In genomic region chr1:192983349-192983980, GRCh38 we compare ENCODE assay signal across 11 cellular contexts.
DNase-seq lines count a peak whose midpoint lies in the region; ATAC-seq and TF ChIP-seq lines count a peak whose summit lies in the region.
"Had no signal": no experiment of that assay in that cellular context is flagged by ENCODE, and none has a peak within 500 bp of the region (broad histone marks: within the 10 kb centered on the region; RNA-seq: fewer than 3 reads in every experiment).

No MANE protein-coding gene starts in this region.

- peaks cover 22% of the 10 kb centered on the region for H3K36me3 Mint-ChIP-seq in CD4-positive, CD25-positive, alpha-beta regulatory T cell
- peaks cover 12% of the 10 kb centered on the region for H3K36me3 Mint-ChIP-seq in activated naive CD8-positive, alpha-beta T cell treated with anti-CD3 and anti-CD28 coated beads for 36 hours

- no peaks in the 10 kb centered on the region for H3K27me3 Mint-ChIP-seq in CD4-positive, CD25-positive, alpha-beta regulatory T cell
- H3K27me3 Mint-ChIP-seq in activated naive CD8-positive, alpha-beta T cell treated with anti-CD3 and anti-CD28 coated beads for 36 hours, result no peaks in the 10 kb centered on the region

- H2AFZ ChIP-seq in hepatocyte, result no peak overlapping the region

- no peaks in the 10 kb centered on the region for H3K27me3 ChIP-seq in CD4-positive, CD25-positive, alpha-beta regulatory T cell (ENCODE audit: control insufficient read depth, insufficient read depth, low read length)
- H3K27me3 ChIP-seq in hepatocyte, result no peaks in the 10 kb centered on the region

- H3K4me3 Mint-ChIP-seq in CD4-positive, CD25-positive, alpha-beta regulatory T cell, result no peak overlapping the region
- H3K4me3 Mint-ChIP-seq in activated naive CD8-positive, alpha-beta T cell treated with anti-CD3 and anti-CD28 coated beads for 36 hours, result no peak overlapping the region
- H3K4me3 Mint-ChIP-seq: endodermal cell had no signal

- H3K27ac ChIP-seq in CD4-positive, CD25-positive, alpha-beta regulatory T cell (ENCODE audit: insufficient read depth, low read length, poor library complexity, severe bottlenecking), result no peak overlapping the region
- no peak overlapping the region for H3K27ac ChIP-seq in hepatocyte

- no peak overlapping the region for H3K4me2 ChIP-seq in hepatocyte

- H3K4me1 Mint-ChIP-seq in CD4-positive, CD25-positive, alpha-beta regulatory T cell, result peaks cover 4 to 13% (median 5%) of the 10 kb centered on the region in 4 donors
- peaks cover 16% of the 10 kb centered on the region for H3K4me1 Mint-ChIP-seq in activated naive CD8-positive, alpha-beta T cell treated with anti-CD3 and anti-CD28 coated beads for 36 hours

- DNase-seq in CD4-positive, CD25-positive, alpha-beta regulatory T cell, result peak in 1 of 3 donors; percentile 40
- peak; percentile 14 for DNase-seq in activated naive CD8-positive, alpha-beta T cell treated with anti-CD3 and anti-CD28 coated beads for 36 hours
- DNase-seq in amniotic stem cell (lab: John Stamatoyannopoulos, UW) (no peak), GF-D8 (lab: John Stamatoyannopoulos, UW) (no peak), hepatocyte (ENCODE audit: low spot score) (no peak)
- DNase-seq: endodermal cell, NCI-H524 had no signal

- no peaks in the 10 kb centered on the region for H3K36me3 ChIP-seq in CD4-positive, CD25-positive, alpha-beta regulatory T cell (ENCODE audit: control insufficient read depth, insufficient read depth, low read length)
- H3K36me3 ChIP-seq in hepatocyte (replicated peaks; ENCODE audit: insufficient read depth, low read depth), result no peaks in the 10 kb centered on the region

- no peaks in the 10 kb centered on the region for H3K79me2 ChIP-seq in hepatocyte

- H3K9me2 ChIP-seq in hepatocyte (replicated peaks; ENCODE audit: insufficient read depth), result no peaks in the 10 kb centered on the region

- no peak overlapping the region for H3K4me3 ChIP-seq in CD4-positive, CD25-positive, alpha-beta regulatory T cell (ENCODE audit: low read depth, low read length)
- H3K4me3 ChIP-seq in hepatocyte, result no peak overlapping the region
- H3K4me3 ChIP-seq: lung had no signal

- 72% methylated on average over 6 of the region's 6 CpGs for WGBS in hepatocyte (ENCODE audit: low lambda C conversion rate, missing lambda C conversion rate)

- no peaks in the 10 kb centered on the region for H3K9me3 ChIP-seq in CD4-positive, CD25-positive, alpha-beta regulatory T cell (ENCODE audit: control insufficient read depth in 2 of 2, low read length in 2 of 2)
- H3K9me3 ChIP-seq in hepatocyte (ENCODE audit: low read depth), result no peaks in the 10 kb centered on the region

- ATAC-seq in CD4-positive, CD25-positive, alpha-beta regulatory T cell (ENCODE audit: low read depth in 2 of 2), result peak; percentile 60 to 62
- peak; percentile 77 for ATAC-seq in GM19372 (IDR thresholded peaks at IDR 0.05; ENCODE audit: low read depth, unreplicated experiment)
- ATAC-seq in HG03060 (IDR thresholded peaks at IDR 0.05; ENCODE audit: low read depth, unreplicated experiment), result peak; percentile 82
- ATAC-seq in GM19395 (IDR thresholded peaks at IDR 0.05; ENCODE audit: unreplicated experiment), result no peak

- no peaks in the 10 kb centered on the region for H3K4me1 ChIP-seq in CD4-positive, CD25-positive, alpha-beta regulatory T cell (ENCODE audit: control insufficient read depth, insufficient read depth, low read length, poor library complexity, severe bottlenecking)
- no peaks in the 10 kb centered on the region for H3K4me1 ChIP-seq in hepatocyte (ENCODE audit: insufficient read depth)

- no peak for TF ChIP-seq CTCF in hepatocyte (IDR thresholded peaks at IDR 0.05; ENCODE audit: poor library complexity)

- peak overlapping the region in 1 of 3 donors; percentile 44 for H3K27ac Mint-ChIP-seq in CD4-positive, CD25-positive, alpha-beta regulatory T cell
- peak overlapping the region; percentile 61 for H3K27ac Mint-ChIP-seq in activated naive CD8-positive, alpha-beta T cell treated with anti-CD3 and anti-CD28 coated beads for 36 hours
- H3K27ac Mint-ChIP-seq: endodermal cell had no signal

- no peaks in the 10 kb centered on the region for H4K20me1 ChIP-seq in hepatocyte (ENCODE audit: insufficient read depth, poor library complexity, severe bottlenecking)

- peaks cover 0 to 2% (median 0%) of the 10 kb centered on the region in 7 donors for H3K9me3 Mint-ChIP-seq in CD4-positive, CD25-positive, alpha-beta regulatory T cell
- H3K9me3 Mint-ChIP-seq in activated naive CD8-positive, alpha-beta T cell treated with anti-CD3 and anti-CD28 coated beads for 36 hours, result no peaks in the 10 kb centered on the region
